28 cellular contexts compared by ENCODE assay signal in genomic region chr6:6227896-6228295, GRCh38.
"Had no signal": no experiment of that assay in that cellular context is flagged by ENCODE, and none has a peak within 500 bp of the region (broad histone marks: within the 10 kb centered on the region; RNA-seq: fewer than 3 reads in every experiment).

No MANE protein-coding gene starts in this region.

- H3K27me3 ChIP-seq: colonic mucosa, esophagus muscularis mucosa, esophagus squamous epithelium, foreskin keratinocyte, gastrocnemius medialis, gastroesophageal sphincter, heart left ventricle had no signal

- H3K9me3 ChIP-seq: colonic mucosa, esophagus muscularis mucosa, esophagus squamous epithelium, gastrocnemius medialis, heart left ventricle, heart right ventricle had no signal

- FAIRE-seq: colon, endometrium, endothelial cell of umbilical vein, frontal cortex had no signal

- ATAC-seq: effector memory CD8-positive, alpha-beta T cell; esophagus mucosa; foreskin keratinocyte; gastrocnemius medialis; gastroesophageal sphincter; heart left ventricle; heart right ventricle had no signal

- H3K36me3 ChIP-seq: colonic mucosa, esophagus muscularis mucosa, esophagus squamous epithelium, gastrocnemius medialis, gastroesophageal sphincter, heart left ventricle had no signal

- H3K27ac ChIP-seq: colonic mucosa, coronary artery, dorsolateral prefrontal cortex, epithelial cell of prostate, esophagus muscularis mucosa, esophagus squamous epithelium, foreskin keratinocyte, gastrocnemius medialis, gastroesophageal sphincter, heart left ventricle, heart right ventricle had no signal

- H3K4me1 ChIP-seq: esophagus muscularis mucosa, foreskin keratinocyte, gastrocnemius medialis, gastroesophageal sphincter, heart left ventricle, heart right ventricle had no signal

- DNase-seq: colonic mucosa; cortex of kidney; dermis blood vessel endothelial cell; dorsolateral prefrontal cortex; effector CD4-positive, alpha-beta T cell; effector CD8-positive, alpha-beta T cell; effector memory CD4-positive, alpha-beta T cell; effector memory CD8-positive, alpha-beta T cell; endodermal cell; erythroblast; esophagus squamous epithelium; foreskin fibroblast; foreskin keratinocyte; foreskin melanocyte; gastrocnemius medialis; glutamatergic neuron; head of caudate nucleus; heart left ventricle; heart right ventricle had no signal

- H3K4me3 ChIP-seq: colonic mucosa, coronary artery, dorsolateral prefrontal cortex, esophagus muscularis mucosa, esophagus squamous epithelium, gastrocnemius medialis, gastroesophageal sphincter, heart left ventricle, heart right ventricle had no signal
